In the genomic region with DNA sequence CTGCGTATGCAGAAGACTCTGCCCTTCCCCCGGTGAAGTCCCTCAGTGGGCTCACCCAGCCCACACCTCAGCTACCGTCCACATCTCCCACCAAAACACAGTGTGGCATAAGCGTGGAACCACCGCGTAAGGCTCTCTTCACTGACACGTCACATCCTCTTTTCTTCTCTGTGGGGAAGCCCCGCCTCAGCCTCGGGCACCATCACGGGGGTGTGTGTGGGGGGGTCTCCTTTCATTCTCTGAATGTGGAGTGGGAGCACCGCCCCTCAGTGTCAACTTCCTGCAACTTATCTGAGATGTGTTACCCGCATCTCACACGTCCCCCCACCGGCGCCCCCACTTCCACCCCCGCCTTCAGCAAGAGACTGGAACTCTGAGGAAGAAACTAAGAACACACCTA, we compare ENCODE assay signal across 8 cellular contexts.
DNase-seq lines count a peak whose midpoint lies in the region; ATAC-seq and TF ChIP-seq lines count a peak whose summit lies in the region.

No MANE protein-coding gene starts in this region.

- peak overlapping the region; percentile 71 to 91 (median 81) for H3K4me3 Mint-ChIP-seq in CD4-positive, alpha-beta memory T cell
- peak overlapping the region; percentile 71 for H3K4me3 Mint-ChIP-seq in activated CD4-positive, alpha-beta T cell treated with anti-CD3 and anti-CD28 coated beads, Interleukin-2, amount 10 ng/mL, durations not matched to agents 24 days and 14 days

- H3K9me3 ChIP-seq in CD4-positive, alpha-beta memory T cell (ENCODE audit: control insufficient read depth in 1 of 2, low read length in 2 of 2), result no peaks in the 10 kb centered on the region
- no peaks in the 10 kb centered on the region for H3K9me3 ChIP-seq in ascending aorta
- H3K9me3 ChIP-seq in prostate gland, result no peaks in the 10 kb centered on the region

- no peaks in the 10 kb centered on the region for H3K27me3 ChIP-seq in CD4-positive, alpha-beta memory T cell (ENCODE audit: insufficient read depth, low read length)
- no peaks in the 10 kb centered on the region for H3K27me3 ChIP-seq in ascending aorta
- no peaks in the 10 kb centered on the region for H3K27me3 ChIP-seq in prostate gland (replicated peaks; ENCODE audit: insufficient read depth)

- peak overlapping the region; percentile 8 for H3K27ac ChIP-seq in CD4-positive, alpha-beta memory T cell (ENCODE audit: low read depth, low read length)
- H3K27ac ChIP-seq in ascending aorta (no peak overlapping the region), prostate gland (no peak overlapping the region)

- ATAC-seq in HG03460 (IDR thresholded peaks at IDR 0.05; ENCODE audit: unreplicated experiment) (no peak), GM19463 (IDR thresholded peaks at IDR 0.05; ENCODE audit: unreplicated experiment) (no peak)

- no peak for TF ChIP-seq CTCF in ascending aorta (IDR thresholded peaks at IDR 0.05)
- no peak for TF ChIP-seq CTCF in prostate gland (IDR thresholded peaks at IDR 0.05)

- no peaks in the 10 kb centered on the region for H3K36me3 Mint-ChIP-seq in CD4-positive, alpha-beta memory T cell
- H3K36me3 Mint-ChIP-seq in activated CD4-positive, alpha-beta T cell treated with anti-CD3 and anti-CD28 coated beads, Interleukin-2, amount 10 ng/mL, durations not matched to agents 24 days and 14 days (ENCODE audit: low read depth), result peaks cover 4% of the 10 kb centered on the region

- WGBS in prostate gland, result 72% methylated on average over 16 of the region's 16 CpGs

- no peaks in the 10 kb centered on the region for H3K27me3 Mint-ChIP-seq in CD4-positive, alpha-beta memory T cell
- no peaks in the 10 kb centered on the region for H3K27me3 Mint-ChIP-seq in activated CD4-positive, alpha-beta T cell treated with anti-CD3 and anti-CD28 coated beads, Interleukin-2, amount 10 ng/mL, durations not matched to agents 24 days and 14 days

- intact Hi-C loops in CD4-positive, alpha-beta memory T cell (cut with micrococcal nuclease), result no loop called here
- intact Hi-C loops in activated CD4-positive, alpha-beta T cell treated with anti-CD3 and anti-CD28 coated beads, Interleukin-2, amount 10 ng/mL, durations not matched to agents 24 days and 14 days (cut with micrococcal nuclease), result loop anchor here (5.0 kb wide), 3 partner anchors 195 to 920 kb away; no protein-coding TSS in a partner anchor
- intact Hi-C loops in ascending aorta (cut with DNase I) (no loop called here), prostate gland (cut with DNase I) (no loop called here)

- no peak for TF ChIP-seq POLR2A in prostate gland (IDR thresholded peaks at IDR 0.05)

- peak; percentile 63 to 86 (median 70) for DNase-seq in CD4-positive, alpha-beta memory T cell
- peak; percentile 82 for DNase-seq in activated CD4-positive, alpha-beta T cell treated with anti-CD3 and anti-CD28 coated beads, Interleukin-2, amount 10 ng/mL, durations not matched to agents 24 days and 14 days
- DNase-seq in ascending aorta (ENCODE audit: low spot score in 2 of 2) (peak; percentile 36 to 68), prostate gland (ENCODE audit: low spot score) (no peak), DMS153 (lab: John Stamatoyannopoulos, UW) (no peak)
- peak; percentile 71 to 76 for DNase-seq in stimulated activated CD4-positive, alpha-beta T cell treated with anti-CD3 and anti-CD28 coated beads, Interleukin-2, amount 100 ng/mL, for 24 hours

- H3K4me1 ChIP-seq in CD4-positive, alpha-beta memory T cell (ENCODE audit: insufficient read depth, low read length), result peaks cover 16% of the 10 kb centered on the region
- no peaks in the 10 kb centered on the region for H3K4me1 ChIP-seq in ascending aorta
- H3K4me1 ChIP-seq in prostate gland (replicated peaks), result no peaks in the 10 kb centered on the region

- peak overlapping the region in 1 of 2 donors; percentile 37 for H3K4me3 ChIP-seq in CD4-positive, alpha-beta memory T cell (ENCODE audit: low read length in 2 of 2)
- H3K4me3 ChIP-seq in ascending aorta (no peak overlapping the region), prostate gland (no peak overlapping the region)

- POLR2A ChIA-PET in CD4-positive, alpha-beta memory T cell (lab: Charles Lee; ENCODE audit: partially characterized antibody), result no interaction called here

- H3K4me1 Mint-ChIP-seq in CD4-positive, alpha-beta memory T cell, result peaks cover 11 to 15% (median 15%) of the 10 kb centered on the region in 4 donors
- peaks cover 35% of the 10 kb centered on the region for H3K4me1 Mint-ChIP-seq in activated CD4-positive, alpha-beta T cell treated with anti-CD3 and anti-CD28 coated beads, Interleukin-2, amount 10 ng/mL, durations not matched to agents 24 days and 14 days

- peak overlapping the region; percentile 82 to 99 (median 95) for H3K27ac Mint-ChIP-seq in CD4-positive, alpha-beta memory T cell
- peak overlapping the region; percentile 98 for H3K27ac Mint-ChIP-seq in activated CD4-positive, alpha-beta T cell treated with anti-CD3 and anti-CD28 coated beads, Interleukin-2, amount 10 ng/mL, durations not matched to agents 24 days and 14 days

- peaks cover 0 to 3% (median 0%) of the 10 kb centered on the region in 8 donors for H3K9me3 Mint-ChIP-seq in CD4-positive, alpha-beta memory T cell
- no peaks in the 10 kb centered on the region for H3K9me3 Mint-ChIP-seq in activated CD4-positive, alpha-beta T cell treated with anti-CD3 and anti-CD28 coated beads, Interleukin-2, amount 10 ng/mL, durations not matched to agents 24 days and 14 days

- CTCF ChIA-PET in CD4-positive, alpha-beta memory T cell (lab: Charles Lee; ENCODE audit: partially characterized antibody), result no interaction called here

- no peaks in the 10 kb centered on the region for H3K36me3 ChIP-seq in CD4-positive, alpha-beta memory T cell (ENCODE audit: insufficient read depth, low read length)
- no peaks in the 10 kb centered on the region for H3K36me3 ChIP-seq in ascending aorta
- no peaks in the 10 kb centered on the region for H3K36me3 ChIP-seq in prostate gland

Comparison
In these comparisons a context has a peak if more than half of its experiments do, and no peak if none do; other contexts are left out.
1. DNase-seq: peak in CD4-positive, alpha-beta memory T cell (5 of 5), activated CD4-positive, alpha-beta T cell treated with anti-CD3 and anti-CD28 coated beads, Interleukin-2, amount 10 ng/mL, durations not matched to agents 24 days and 14 days (single experiment), ascending aorta (2 of 2) and stimulated activated CD4-positive, alpha-beta T cell treated with anti-CD3 and anti-CD28 coated beads, Interleukin-2, amount 100 ng/mL, for 24 hours (2 of 2); none in prostate gland (single experiment) and DMS153 (single experiment).